Comparison of ENCODE assay signal across 8 cellular contexts in the genomic region with DNA sequence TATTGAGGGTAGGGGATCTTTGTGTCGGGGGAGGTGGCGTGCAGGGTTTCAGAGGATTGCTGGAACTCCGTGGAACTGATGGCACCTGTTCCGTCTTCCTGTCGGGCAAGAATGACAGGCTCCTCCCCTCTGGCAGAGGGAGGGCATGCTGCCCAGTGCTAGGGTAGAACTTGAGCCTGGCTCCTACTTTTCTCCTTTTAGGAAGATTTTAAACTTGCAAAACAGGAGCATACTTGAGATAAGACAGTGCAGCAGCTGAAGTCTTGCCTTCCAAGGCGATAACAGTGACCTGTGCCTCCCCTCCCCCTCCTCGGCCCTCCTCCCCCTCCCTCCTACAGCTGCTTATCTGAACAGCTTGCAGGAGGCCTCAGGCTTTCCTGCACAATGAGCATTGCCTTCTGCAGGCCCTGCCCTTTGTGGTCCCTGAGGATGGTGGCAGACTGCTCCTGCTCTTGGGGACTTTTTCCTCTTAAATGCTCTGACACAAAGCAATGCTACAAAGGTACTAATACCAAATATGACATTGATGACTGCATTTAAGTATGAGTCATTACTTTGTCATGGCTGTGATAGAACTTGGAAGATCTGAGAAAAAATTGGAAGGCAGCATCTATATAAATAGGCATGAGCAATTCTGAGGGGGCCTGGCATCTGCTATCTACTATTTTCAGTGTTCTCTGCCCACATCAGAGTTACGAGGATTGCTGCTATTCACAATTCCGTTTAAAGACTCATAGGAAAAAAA. TPM values are rescaled to one million over a fixed set of nuclear protein-coding genes. Genes with fewer than 3 reads are reported as not detected.
A peak's percentile ranks its signal among the peaks of the same experiment; 100 is the strongest.
DNase-seq lines count a peak whose midpoint lies in the region; ATAC-seq lines count a peak whose summit lies in the region.

No MANE protein-coding gene starts in this region.

- no peak for ATAC-seq in GM19463 (IDR thresholded peaks at IDR 0.05; ENCODE audit: unreplicated experiment)
- no peak for ATAC-seq in HG03521 (IDR thresholded peaks at IDR 0.05; ENCODE audit: unreplicated experiment)

- peak; percentile 32 for DNase-seq in activated naive CD4-positive, alpha-beta T cell treated with Interleukin-2 at 50 U/mL for 16 hours
- no peak for DNase-seq in activated naive CD4-positive, alpha-beta T cell (lab: John Stamatoyannopoulos, UW)
- DNase-seq in SW480 (ENCODE audit: low spot score), result peak; percentile 64
- DNase-seq in cerebellum (ENCODE audit: low spot score), result peak; percentile 60
- peak; percentile 31 for DNase-seq in kidney glomerular epithelial cell (lab: John Stamatoyannopoulos, UW)
- DNase-seq in stimulated activated CD4-positive, alpha-beta T cell treated with anti-CD3 and anti-CD28 coated beads, Interleukin-15, amount 100 ng/mL, for 24 hours, result peak; percentile 64

RNA-seq across cellular contexts. Expression of a gene that starts 1.9 kb away (rescaled TPM):
- 6.9 TPM for total RNA-seq in cerebellum

Comparison
In these comparisons a context has a peak if more than half of its experiments do, and no peak if none do; other contexts are left out.
1. DNase-seq: peak in activated naive CD4-positive, alpha-beta T cell treated with Interleukin-2 at 50 U/mL for 16 hours (single experiment), SW480 (single experiment), cerebellum (single experiment), kidney glomerular epithelial cell (single experiment) and stimulated activated CD4-positive, alpha-beta T cell treated with anti-CD3 and anti-CD28 coated beads, Interleukin-15, amount 100 ng/mL, for 24 hours (single experiment); none in activated naive CD4-positive, alpha-beta T cell (0 of 4).